ENCODE assay signal across 1 cellular context in the genomic region with DNA sequence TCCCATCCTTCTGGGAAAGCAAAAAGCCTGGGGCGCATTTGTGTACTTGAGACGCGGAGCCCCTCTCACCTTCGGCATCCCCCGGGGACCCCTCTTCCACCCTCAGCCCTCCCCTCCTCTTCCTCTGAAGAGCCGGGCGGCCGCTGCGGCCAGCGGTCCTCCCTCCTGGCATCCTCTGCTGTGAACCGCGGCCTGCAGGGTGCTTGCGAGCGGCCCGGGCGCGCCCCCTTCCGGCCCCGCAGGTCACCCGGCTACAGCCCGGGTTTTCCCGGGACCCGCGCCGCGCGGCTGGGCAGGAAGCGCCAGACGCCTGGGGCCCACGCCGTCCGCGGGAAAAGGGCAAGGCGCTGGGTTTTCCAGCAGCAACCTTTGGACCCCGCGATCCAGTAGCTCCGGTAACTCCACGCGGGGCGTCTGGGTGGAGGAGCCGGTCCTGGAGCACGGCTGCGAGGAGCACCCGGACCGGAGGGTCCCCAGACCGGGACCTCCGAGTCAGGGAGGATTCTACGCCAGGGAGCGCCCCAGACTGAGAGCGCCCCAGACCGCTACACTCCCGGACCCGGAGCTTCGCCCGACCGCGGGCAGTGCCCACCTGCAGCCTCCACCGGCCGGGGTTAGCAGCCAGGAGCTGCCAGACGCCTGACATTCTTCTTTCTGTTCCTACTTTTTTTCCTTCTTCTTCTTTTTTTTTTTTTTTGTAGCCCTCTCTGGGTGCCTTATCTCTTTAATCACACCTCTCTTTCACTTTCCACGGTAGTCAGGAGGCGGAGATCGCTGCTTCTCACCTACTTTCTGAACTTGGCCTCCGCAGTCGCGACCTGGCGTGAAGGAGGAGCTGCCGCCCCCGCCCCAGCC.
A peak's percentile ranks its signal among the peaks of the same experiment; 100 is the strongest.
TF ChIP-seq lines count a peak whose summit lies in the region.

A gene with protein sequence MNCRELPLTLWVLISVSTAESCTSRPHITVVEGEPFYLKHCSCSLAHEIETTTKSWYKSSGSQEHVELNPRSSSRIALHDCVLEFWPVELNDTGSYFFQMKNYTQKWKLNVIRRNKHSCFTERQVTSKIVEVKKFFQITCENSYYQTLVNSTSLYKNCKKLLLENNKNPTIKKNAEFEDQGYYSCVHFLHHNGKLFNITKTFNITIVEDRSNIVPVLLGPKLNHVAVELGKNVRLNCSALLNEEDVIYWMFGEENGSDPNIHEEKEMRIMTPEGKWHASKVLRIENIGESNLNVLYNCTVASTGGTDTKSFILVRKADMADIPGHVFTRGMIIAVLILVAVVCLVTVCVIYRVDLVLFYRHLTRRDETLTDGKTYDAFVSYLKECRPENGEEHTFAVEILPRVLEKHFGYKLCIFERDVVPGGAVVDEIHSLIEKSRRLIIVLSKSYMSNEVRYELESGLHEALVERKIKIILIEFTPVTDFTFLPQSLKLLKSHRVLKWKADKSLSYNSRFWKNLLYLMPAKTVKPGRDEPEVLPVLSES (plus strand): TSS at position 271 of the 855 bp plus-strand sequence. CDS start 6,865 bp downstream, outside the sequence.

TF ChIP-seq in K562, 482 proteins besides CTCF, POLR2A, EP300 and RAD21 (continued from another document and continues in another):
- TF ChIP-seq, protein P1, sequence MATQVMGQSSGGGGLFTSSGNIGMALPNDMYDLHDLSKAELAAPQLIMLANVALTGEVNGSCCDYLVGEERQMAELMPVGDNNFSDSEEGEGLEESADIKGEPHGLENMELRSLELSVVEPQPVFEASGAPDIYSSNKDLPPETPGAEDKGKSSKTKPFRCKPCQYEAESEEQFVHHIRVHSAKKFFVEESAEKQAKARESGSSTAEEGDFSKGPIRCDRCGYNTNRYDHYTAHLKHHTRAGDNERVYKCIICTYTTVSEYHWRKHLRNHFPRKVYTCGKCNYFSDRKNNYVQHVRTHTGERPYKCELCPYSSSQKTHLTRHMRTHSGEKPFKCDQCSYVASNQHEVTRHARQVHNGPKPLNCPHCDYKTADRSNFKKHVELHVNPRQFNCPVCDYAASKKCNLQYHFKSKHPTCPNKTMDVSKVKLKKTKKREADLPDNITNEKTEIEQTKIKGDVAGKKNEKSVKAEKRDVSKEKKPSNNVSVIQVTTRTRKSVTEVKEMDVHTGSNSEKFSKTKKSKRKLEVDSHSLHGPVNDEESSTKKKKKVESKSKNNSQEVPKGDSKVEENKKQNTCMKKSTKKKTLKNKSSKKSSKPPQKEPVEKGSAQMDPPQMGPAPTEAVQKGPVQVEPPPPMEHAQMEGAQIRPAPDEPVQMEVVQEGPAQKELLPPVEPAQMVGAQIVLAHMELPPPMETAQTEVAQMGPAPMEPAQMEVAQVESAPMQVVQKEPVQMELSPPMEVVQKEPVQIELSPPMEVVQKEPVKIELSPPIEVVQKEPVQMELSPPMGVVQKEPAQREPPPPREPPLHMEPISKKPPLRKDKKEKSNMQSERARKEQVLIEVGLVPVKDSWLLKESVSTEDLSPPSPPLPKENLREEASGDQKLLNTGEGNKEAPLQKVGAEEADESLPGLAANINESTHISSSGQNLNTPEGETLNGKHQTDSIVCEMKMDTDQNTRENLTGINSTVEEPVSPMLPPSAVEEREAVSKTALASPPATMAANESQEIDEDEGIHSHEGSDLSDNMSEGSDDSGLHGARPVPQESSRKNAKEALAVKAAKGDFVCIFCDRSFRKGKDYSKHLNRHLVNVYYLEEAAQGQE (CRISPR knock-in tag; IDR thresholded peaks at IDR 0.05; ENCODE audit: low read depth): 0 out of 2 replicates have a peak, but pooled peaks have one; percentile 68
- TF ChIP-seq TFE3 (CRISPR knock-in tag; IDR thresholded peaks at IDR 0.05) (no peak), TRIM28 (IDR thresholded peaks at IDR 0.05) (no peak; the same call in 1 of the 2 replicates), MCM7 (IDR thresholded peaks at IDR 0.05) (no peak), SP1 (CRISPR knock-in tag; IDR thresholded peaks at IDR 0.05) (no peak), DLX4 (CRISPR knock-in tag; IDR thresholded peaks at IDR 0.05) (no peak), NR0B1 (IDR thresholded peaks at IDR 0.05; ENCODE audit: partially characterized antibody) (no peak), FOXO4 (CRISPR knock-in tag; IDR thresholded peaks at IDR 0.05) (no peak), HMG20A (CRISPR knock-in tag; conservative IDR thresholded peaks at IDR 0.05) (no peak), E2F5 (CRISPR knock-in tag; IDR thresholded peaks at IDR 0.05) (no peak), MAZ (CRISPR knock-in tag; conservative IDR thresholded peaks at IDR 0.05 in 1 of 2, IDR thresholded peaks at IDR 0.05 in 1 of 2) (peak; percentile 68 to 77), STAT5B (CRISPR knock-in tag; IDR thresholded peaks at IDR 0.05) (no peak), GATAD2A (IDR thresholded peaks at IDR 0.05) (no peak), ASH1L (IDR thresholded peaks at IDR 0.05; ENCODE audit: borderline replicate concordance, low read depth, partially characterized antibody) (no peak), EZH2 (IDR thresholded peaks at IDR 0.05; ENCODE audit: borderline replicate concordance, low read depth, low read length) (no peak), XRCC4 (IDR thresholded peaks at IDR 0.05; ENCODE audit: extremely low read depth, insufficient read depth, insufficient read length) (no peak), ZNF324 (CRISPR knock-in tag; IDR thresholded peaks at IDR 0.05) (no peak)
- TF ChIP-seq, protein P2, sequence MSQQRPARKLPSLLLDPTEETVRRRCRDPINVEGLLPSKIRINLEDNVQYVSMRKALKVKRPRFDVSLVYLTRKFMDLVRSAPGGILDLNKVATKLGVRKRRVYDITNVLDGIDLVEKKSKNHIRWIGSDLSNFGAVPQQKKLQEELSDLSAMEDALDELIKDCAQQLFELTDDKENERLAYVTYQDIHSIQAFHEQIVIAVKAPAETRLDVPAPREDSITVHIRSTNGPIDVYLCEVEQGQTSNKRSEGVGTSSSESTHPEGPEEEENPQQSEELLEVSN (IDR thresholded peaks at IDR 0.05; ENCODE audit: borderline replicate concordance in 1 of 2, extremely low read depth in 1 of 2, insufficient read depth in 1 of 2, insufficient read length in 1 of 2, low read depth in 1 of 2, low read length in 1 of 2, poor library complexity in 1 of 2, severe bottlenecking in 1 of 2): peak in 1 of 2 experiments; percentile 68
- TF ChIP-seq, protein P3, sequence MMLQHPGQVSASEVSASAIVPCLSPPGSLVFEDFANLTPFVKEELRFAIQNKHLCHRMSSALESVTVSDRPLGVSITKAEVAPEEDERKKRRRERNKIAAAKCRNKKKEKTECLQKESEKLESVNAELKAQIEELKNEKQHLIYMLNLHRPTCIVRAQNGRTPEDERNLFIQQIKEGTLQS (IDR thresholded peaks at IDR 0.05): no peak
- TF ChIP-seq, protein P3 (CRISPR knock-in tag; conservative IDR thresholded peaks at IDR 0.05): no peak
- TF ChIP-seq, protein P4, sequence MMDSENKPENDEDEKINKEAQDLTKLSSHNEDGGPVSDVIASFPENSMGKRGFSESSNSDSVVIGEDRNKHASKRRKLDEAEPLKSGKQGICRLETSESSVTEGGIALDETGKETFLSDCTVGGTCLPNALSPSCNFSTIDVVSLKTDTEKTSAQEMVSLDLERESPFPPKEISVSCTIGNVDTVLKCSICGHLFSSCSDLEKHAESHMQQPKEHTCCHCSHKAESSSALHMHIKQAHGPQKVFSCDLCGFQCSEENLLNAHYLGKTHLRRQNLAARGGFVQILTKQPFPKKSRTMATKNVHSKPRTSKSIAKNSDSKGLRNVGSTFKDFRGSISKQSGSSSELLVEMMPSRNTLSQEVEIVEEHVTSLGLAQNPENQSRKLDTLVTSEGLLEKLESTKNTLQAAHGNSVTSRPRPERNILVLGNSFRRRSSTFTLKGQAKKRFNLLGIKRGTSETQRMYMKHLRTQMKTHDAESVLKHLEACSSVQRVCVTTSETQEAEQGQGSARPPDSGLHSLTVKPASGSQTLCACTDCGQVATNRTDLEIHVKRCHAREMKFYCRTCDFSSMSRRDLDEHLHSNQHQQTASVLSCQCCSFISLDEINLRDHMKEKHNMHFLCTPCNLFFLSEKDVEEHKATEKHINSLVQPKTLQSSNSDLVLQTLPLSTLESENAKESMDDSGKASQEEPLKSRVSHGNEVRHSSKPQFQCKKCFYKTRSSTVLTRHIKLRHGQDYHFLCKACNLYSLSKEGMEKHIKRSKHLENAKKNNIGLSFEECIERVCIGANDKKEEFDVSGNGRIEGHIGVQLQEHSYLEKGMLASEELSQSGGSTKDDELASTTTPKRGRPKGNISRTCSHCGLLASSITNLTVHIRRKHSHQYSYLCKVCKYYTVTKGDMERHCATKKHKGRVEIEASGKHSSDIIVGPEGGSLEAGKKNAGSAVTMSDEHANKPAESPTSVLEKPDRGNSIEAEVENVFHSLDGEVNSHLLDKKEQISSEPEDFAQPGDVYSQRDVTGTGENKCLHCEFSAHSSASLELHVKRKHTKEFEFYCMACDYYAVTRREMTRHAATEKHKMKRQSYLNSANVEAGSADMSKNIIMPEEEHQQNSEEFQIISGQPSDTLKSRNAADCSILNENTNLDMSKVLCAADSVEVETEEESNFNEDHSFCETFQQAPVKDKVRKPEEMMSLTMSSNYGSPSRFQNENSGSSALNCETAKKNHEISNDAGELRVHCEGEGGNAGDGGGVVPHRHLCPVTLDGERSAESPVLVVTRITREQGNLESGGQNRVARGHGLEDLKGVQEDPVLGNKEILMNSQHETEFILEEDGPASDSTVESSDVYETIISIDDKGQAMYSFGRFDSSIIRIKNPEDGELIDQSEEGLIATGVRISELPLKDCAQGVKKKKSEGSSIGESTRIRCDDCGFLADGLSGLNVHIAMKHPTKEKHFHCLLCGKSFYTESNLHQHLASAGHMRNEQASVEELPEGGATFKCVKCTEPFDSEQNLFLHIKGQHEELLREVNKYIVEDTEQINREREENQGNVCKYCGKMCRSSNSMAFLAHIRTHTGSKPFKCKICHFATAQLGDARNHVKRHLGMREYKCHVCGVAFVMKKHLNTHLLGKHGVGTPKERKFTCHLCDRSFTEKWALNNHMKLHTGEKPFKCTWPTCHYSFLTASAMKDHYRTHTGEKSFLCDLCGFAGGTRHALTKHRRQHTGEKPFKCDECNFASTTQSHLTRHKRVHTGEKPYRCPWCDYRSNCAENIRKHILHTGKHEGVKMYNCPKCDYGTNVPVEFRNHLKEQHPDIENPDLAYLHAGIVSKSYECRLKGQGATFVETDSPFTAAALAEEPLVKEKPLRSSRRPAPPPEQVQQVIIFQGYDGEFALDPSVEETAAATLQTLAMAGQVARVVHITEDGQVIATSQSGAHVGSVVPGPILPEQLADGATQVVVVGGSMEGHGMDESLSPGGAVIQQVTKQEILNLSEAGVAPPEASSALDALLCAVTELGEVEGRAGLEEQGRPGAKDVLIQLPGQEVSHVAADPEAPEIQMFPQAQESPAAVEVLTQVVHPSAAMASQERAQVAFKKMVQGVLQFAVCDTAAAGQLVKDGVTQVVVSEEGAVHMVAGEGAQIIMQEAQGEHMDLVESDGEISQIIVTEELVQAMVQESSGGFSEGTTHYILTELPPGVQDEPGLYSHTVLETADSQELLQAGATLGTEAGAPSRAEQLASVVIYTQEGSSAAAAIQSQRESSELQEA (IDR thresholded peaks at IDR 0.05; ENCODE audit: low read depth): no peak
- TF ChIP-seq, protein P5, sequence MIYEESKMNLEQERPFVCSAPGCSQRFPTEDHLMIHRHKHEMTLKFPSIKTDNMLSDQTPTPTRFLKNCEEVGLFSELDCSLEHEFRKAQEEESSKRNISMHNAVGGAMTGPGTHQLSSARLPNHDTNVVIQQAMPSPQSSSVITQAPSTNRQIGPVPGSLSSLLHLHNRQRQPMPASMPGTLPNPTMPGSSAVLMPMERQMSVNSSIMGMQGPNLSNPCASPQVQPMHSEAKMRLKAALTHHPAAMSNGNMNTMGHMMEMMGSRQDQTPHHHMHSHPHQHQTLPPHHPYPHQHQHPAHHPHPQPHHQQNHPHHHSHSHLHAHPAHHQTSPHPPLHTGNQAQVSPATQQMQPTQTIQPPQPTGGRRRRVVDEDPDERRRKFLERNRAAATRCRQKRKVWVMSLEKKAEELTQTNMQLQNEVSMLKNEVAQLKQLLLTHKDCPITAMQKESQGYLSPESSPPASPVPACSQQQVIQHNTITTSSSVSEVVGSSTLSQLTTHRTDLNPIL (CRISPR knock-in tag; IDR thresholded peaks at IDR 0.05): no peak
